Comparison of ENCODE assay signal across 9 cellular contexts in genomic region chr5:93899026-93899600, GRCh38.
DNase-seq lines count a peak whose midpoint lies in the region; ATAC-seq and TF ChIP-seq lines count a peak whose summit lies in the region.
"Had no signal": no experiment of that assay in that cellular context is flagged by ENCODE, and none has a peak within 500 bp of the region (broad histone marks: within the 10 kb centered on the region; RNA-seq: fewer than 3 reads in every experiment).

No MANE protein-coding gene starts in this region.

- no peak overlapping the region for H3K4me2 ChIP-seq in PC-9

- H3K27me3 Mint-ChIP-seq in mesothelial cell of epicardium (ENCODE audit: low read depth): no peaks in the 10 kb centered on the region
- H3K27me3 Mint-ChIP-seq: activated B cell treated with CpG ODN at 0.5 μM for 24 hours had no signal

- no TSS peak for BruUV-seq in PC-9 (replicated peaks; lab: Mats Ljungman, UMichigan)

- no peaks in the 10 kb centered on the region for H3K9me2 ChIP-seq in PC-9 (ENCODE audit: insufficient read depth)

- H3K79me2 ChIP-seq in PC-9 (ENCODE audit: low read depth): no peaks in the 10 kb centered on the region

- no peaks in the 10 kb centered on the region for H3K27me3 ChIP-seq in PC-9 (ENCODE audit: insufficient read depth, low read depth)

- intact Hi-C loops in PC-9 (cut with micrococcal nuclease; ENCODE audit: unreplicated experiment): loop anchor here (10.0 kb wide), 1 partner anchor 304 kb away; no protein-coding TSS in a partner anchor

- POLR2A ChIA-PET in PC-9 (lab: Charles Lee; ENCODE audit: unreplicated experiment): no interaction called here

- H3K4me1 Mint-ChIP-seq in mesothelial cell of epicardium: no peaks in the 10 kb centered on the region
- H3K4me1 Mint-ChIP-seq: activated B cell treated with CpG ODN at 0.5 μM for 24 hours had no signal

- no peak overlapping the region for H2AFZ ChIP-seq in PC-9

- ATAC-seq in HG02642 (IDR thresholded peaks at IDR 0.05; ENCODE audit: poor library complexity, unreplicated experiment): peak; percentile 84

- DNase-seq in DMS 273 (lab: John Stamatoyannopoulos, UW; ENCODE audit: unreplicated experiment) (peak; percentile 48), DMS 273 treated with DMSO at 0.1 percent for 48 hours (lab: John Stamatoyannopoulos, UW) (no peak), PC-9 (no peak), mesothelial cell of epicardium (ENCODE audit: low spot score in 2 of 2, unreplicated experiment in 2 of 2) (no peak), occipital lobe (lab: John Stamatoyannopoulos, UW) (no peak), DMS114 treated with DMSO at 0.1 percent for 48 hours (lab: John Stamatoyannopoulos, UW; ENCODE audit: unreplicated experiment) (no peak), NCI-H1092 (lab: John Stamatoyannopoulos, UW) (no peak)
- DNase-seq: activated B cell treated with CpG ODN at 0.5 μM for 24 hours had no signal

- H3K27ac Mint-ChIP-seq in mesothelial cell of epicardium: no peak overlapping the region
- H3K27ac Mint-ChIP-seq: activated B cell treated with CpG ODN at 0.5 μM for 24 hours had no signal

- H3K36me3 ChIP-seq in PC-9 (ENCODE audit: low read depth): no peaks in the 10 kb centered on the region

- H3K4me3 ChIP-seq in PC-9: no peak overlapping the region

- no peak overlapping the region for H3K4me3 Mint-ChIP-seq in mesothelial cell of epicardium
- H3K4me3 Mint-ChIP-seq: activated B cell treated with CpG ODN at 0.5 μM for 24 hours had no signal

- CTCF ChIA-PET in PC-9 (lab: Charles Lee): no interaction called here

- no peak overlapping the region for H3K27ac ChIP-seq in PC-9

- TF ChIP-seq CTCF in PC-9 (conservative IDR thresholded peaks at IDR 0.05) (peak; percentile 67), mesothelial cell of epicardium (IDR thresholded peaks at IDR 0.05; ENCODE audit: unreplicated experiment) (peak; percentile 78)

- no peaks in the 10 kb centered on the region for H3F3A ChIP-seq in PC-9 (ENCODE audit: insufficient read depth, low read depth)

- H4K20me1 ChIP-seq in PC-9 (ENCODE audit: insufficient read depth): no peaks in the 10 kb centered on the region

- H3K4me1 ChIP-seq in PC-9 (replicated peaks; ENCODE audit: insufficient read depth): no peaks in the 10 kb centered on the region

- no peaks in the 10 kb centered on the region for H3K9me3 ChIP-seq in PC-9 (ENCODE audit: insufficient read depth, low read depth)

- H3K36me3 Mint-ChIP-seq in mesothelial cell of epicardium: no peaks in the 10 kb centered on the region

- H3K9me3 Mint-ChIP-seq in mesothelial cell of epicardium: no peaks in the 10 kb centered on the region
- H3K9me3 Mint-ChIP-seq: activated B cell treated with CpG ODN at 0.5 μM for 24 hours had no signal
